In genomic region chr14:61132894-61133293, GRCh38 we compare ENCODE assay signal across 17 cellular contexts.
DNase-seq lines count a peak whose midpoint lies in the region; FAIRE-seq and TF ChIP-seq lines count a peak whose summit lies in the region.
"Had no signal": no experiment of that assay in that cellular context is flagged by ENCODE, and none has a peak within 500 bp of the region (broad histone marks: within the 10 kb centered on the region; RNA-seq: fewer than 3 reads in every experiment).

No MANE protein-coding gene starts in this region.

- no peak overlapping the region for H2BK5ac ChIP-seq in H1 (ENCODE audit: low read depth, low read length)

- H3K56ac ChIP-seq in H1 (replicated peaks; ENCODE audit: insufficient read length, low read depth, low read length) = no peak overlapping the region

- DNase-seq in NCI-H510A treated with DMSO at 0.1 percent for 48 hours (lab: John Stamatoyannopoulos, UW) (peak; percentile 50), NCI-H510A (lab: John Stamatoyannopoulos, UW) (no peak), HL-60 (ENCODE audit: low read depth in 1 of 2, low spot score in 1 of 2) (peak; percentile 32 to 34), NB4 (ENCODE audit: low read depth) (peak; percentile 54), H1 (ENCODE audit: low read depth in 1 of 2, low spot score in 2 of 2) (no peak)
- no peak for DNase-seq in CD8-positive, alpha-beta memory T cell
- DNase-seq in stimulated activated CD4-positive, alpha-beta T cell treated with anti-CD3 and anti-CD28 coated beads, Interleukin-2, amount 100 ng/mL, for 24 hours = no peak
- DNase-seq in activated CD4-positive, alpha-beta memory T cell treated with anti-CD3 and anti-CD28 coated beads, Interleukin-2, amount 10 ng/mL, durations not matched to agents 7 days and 5 days = no peak
- DNase-seq: DMS 273 treated with DMSO at 0.1 percent for 48 hours, H7, NCI-H1092, NCI-H2107, NCI-H345, NCI-H748 treated with DMSO at 0.1 percent for 48 hours, RPMI8226 had no signal

- no peak overlapping the region for H4K91ac ChIP-seq in H1 (replicated peaks; ENCODE audit: insufficient read length, low read length)

- no peak overlapping the region for H3K4me3 Mint-ChIP-seq in CD8-positive, alpha-beta memory T cell
- no peak overlapping the region for H3K4me3 Mint-ChIP-seq in activated CD4-positive, alpha-beta memory T cell treated with anti-CD3 and anti-CD28 coated beads, Interleukin-2, amount 10 ng/mL, durations not matched to agents 7 days and 5 days

- 0 out of 2 replicates have a peak overlapping the region, but pooled peaks have one; percentile 21 for H2BK20ac ChIP-seq in H1 (ENCODE audit: low read length)

- H3K4ac ChIP-seq in H1 (replicated peaks; ENCODE audit: insufficient read length, low read depth, low read length) = no peak overlapping the region

- H3K4me3 ChIP-seq in HL-60 (replicated peaks; ENCODE audit: insufficient read depth, low read length) (no peak overlapping the region), NB4 (ENCODE audit: low read depth, low read length) (no peak overlapping the region), H1 (ENCODE audit: extremely low read depth in 1 of 4, insufficient read depth in 2 of 4, low read depth in 3 of 4, low read length in 4 of 4) (no peak overlapping the region)
- H3K4me3 ChIP-seq in CD8-positive, alpha-beta memory T cell (ENCODE audit: low read length) = no peak overlapping the region
- H3K4me3 ChIP-seq: BLaER1 had no signal

- no peak overlapping the region for H2BK15ac ChIP-seq in H1 (ENCODE audit: low read length)

- H3K27ac ChIP-seq in HL-60 (replicated peaks) (no peak overlapping the region), H1 (ENCODE audit: low read depth, low read length) (no peak overlapping the region)
- H3K27ac ChIP-seq in CD8-positive, alpha-beta memory T cell (ENCODE audit: low read depth, low read length) = no peak overlapping the region
- H3K27ac ChIP-seq: 22Rv1, BLaER1 had no signal

- peaks cover 27 to 48% of the 10 kb centered on the region in 2 donors for H3K27me3 Mint-ChIP-seq in CD8-positive, alpha-beta memory T cell
- peaks cover 5% of the 10 kb centered on the region for H3K27me3 Mint-ChIP-seq in activated CD4-positive, alpha-beta memory T cell treated with anti-CD3 and anti-CD28 coated beads, Interleukin-2, amount 10 ng/mL, durations not matched to agents 7 days and 5 days

- H4K20me1 ChIP-seq in H1 (replicated peaks in 1 of 2; ENCODE audit: control insufficient read depth in 1 of 2, insufficient read depth in 2 of 2, low read length in 2 of 2) = no peaks in the 10 kb centered on the region
- H4K20me1 ChIP-seq: BLaER1 had no signal

- TF ChIP-seq RAD21 in H1 (IDR thresholded peaks at IDR 0.05 in 1 of 2, conservative IDR thresholded peaks at IDR 0.05 in 1 of 2; ENCODE audit: low read depth in 2 of 2, low read length in 2 of 2) = no peak

- H3K4me2 ChIP-seq in H1 (ENCODE audit: insufficient read depth in 1 of 2, low read depth in 2 of 2, low read length in 2 of 2) = no peak overlapping the region
- H3K4me2 ChIP-seq: BLaER1 had no signal

- H3K36me3 Mint-ChIP-seq in CD8-positive, alpha-beta memory T cell = no peaks in the 10 kb centered on the region
- H3K36me3 Mint-ChIP-seq in activated CD4-positive, alpha-beta memory T cell treated with anti-CD3 and anti-CD28 coated beads, Interleukin-2, amount 10 ng/mL, durations not matched to agents 7 days and 5 days (ENCODE audit: low read depth) = peaks cover 4% of the 10 kb centered on the region

- no peak overlapping the region for H3K23ac ChIP-seq in H1 (ENCODE audit: insufficient read length)

- H3K79me2 ChIP-seq in H1 (ENCODE audit: control insufficient read depth in 1 of 2, insufficient read depth in 2 of 2, low read length in 2 of 2) = no peaks in the 10 kb centered on the region

- no peak for TF ChIP-seq POLR2A in NB4 (IDR thresholded peaks at IDR 0.05; ENCODE audit: extremely low read depth, insufficient read length)
- TF ChIP-seq POLR2A in H1 (IDR thresholded peaks at IDR 0.05; ENCODE audit: control extremely low read depth in 1 of 2, low read depth in 2 of 2, low read length in 2 of 2) = no peak

- POLR2A ChIA-PET in H1 (lab: Charles Lee; ENCODE audit: partially characterized antibody) = no interaction called here
- POLR2A ChIA-PET in CD8-positive, alpha-beta memory T cell (lab: Charles Lee) = no interaction called here
- POLR2A ChIA-PET in activated CD4-positive, alpha-beta memory T cell treated with anti-CD3 and anti-CD28 coated beads, Interleukin-2, amount 10 ng/mL, durations not matched to agents 7 days and 5 days (lab: Charles Lee) = no interaction called here

- H3K14ac ChIP-seq in H1 (ENCODE audit: insufficient read length) = no peak overlapping the region

- no peaks in the 10 kb centered on the region; a peak in 1 of 8 replicates for H3K36me3 ChIP-seq in H1 (ENCODE audit: control insufficient read depth in 2 of 4, insufficient read depth in 4 of 4, low read length in 3 of 4)
- no peaks in the 10 kb centered on the region for H3K36me3 ChIP-seq in CD8-positive, alpha-beta memory T cell (ENCODE audit: insufficient read depth, low read length)
- H3K36me3 ChIP-seq: BLaER1 had no signal

- no peak for TF ChIP-seq EP300 in H1 (IDR thresholded peaks at IDR 0.05; ENCODE audit: borderline replicate concordance in 1 of 2, low read depth in 2 of 2, low read length in 2 of 2)

- CTCF ChIA-PET in H1 (lab: Charles Lee; ENCODE audit: partially characterized antibody) = no interaction called here
- CTCF ChIA-PET in CD8-positive, alpha-beta memory T cell (lab: Charles Lee) = no interaction called here
- CTCF ChIA-PET in activated CD4-positive, alpha-beta memory T cell treated with anti-CD3 and anti-CD28 coated beads, Interleukin-2, amount 10 ng/mL, durations not matched to agents 7 days and 5 days (lab: Charles Lee) = no interaction called here

- peaks cover 0 to 3% (median 0%) of the 10 kb centered on the region in 4 experiments; a peak in 1 of 7 replicates for H3K4me1 ChIP-seq in H1 (replicated peaks in 1 of 4; ENCODE audit: control insufficient read depth in 3 of 4, insufficient read depth in 4 of 4, low read length in 3 of 4)
- no peaks in the 10 kb centered on the region for H3K4me1 ChIP-seq in CD8-positive, alpha-beta memory T cell (ENCODE audit: insufficient read depth, low read length)
- H3K4me1 ChIP-seq: BLaER1 had no signal

- no peak overlapping the region for H2BK12ac ChIP-seq in H1 (ENCODE audit: low read depth, low read length)

- WGBS in H1 (ENCODE audit: extremely low coverage in 1 of 2, insufficient coverage in 1 of 2, insufficient read length in 1 of 2, insufficient replicate concordance in 2 of 2, low coverage in 1 of 2, low lambda C conversion rate in 2 of 2, missing lambda C conversion rate in 1 of 2), 2 experiments = 80% methylated on average over 6 of the region's 6 CpGs; no CpG with 5 or more reads in 1 of the 2 experiments

- no peaks in the 10 kb centered on the region for H3K79me1 ChIP-seq in H1 (ENCODE audit: low read depth, low read length)

- no peak overlapping the region for H3K18ac ChIP-seq in H1 (ENCODE audit: extremely low read depth, low read length)

- H2BK120ac ChIP-seq in H1 (replicated peaks; ENCODE audit: low read depth, low read length) = no peak overlapping the region

- no peak for TF ChIP-seq CTCF in HL-60 (IDR thresholded peaks at IDR 0.05; ENCODE audit: insufficient read depth, low read length)
- TF ChIP-seq CTCF in NB4 (IDR thresholded peaks at IDR 0.05; ENCODE audit: low read depth, low read length) = no peak
- no peak for TF ChIP-seq CTCF in H1 (IDR thresholded peaks at IDR 0.05; ENCODE audit: control extremely low read depth in 1 of 3, insufficient read depth in 1 of 3, low read depth in 1 of 3, low read length in 3 of 3)

- H3K4me1 Mint-ChIP-seq in CD8-positive, alpha-beta memory T cell = no peaks in the 10 kb centered on the region
- H3K4me1 Mint-ChIP-seq in activated CD4-positive, alpha-beta memory T cell treated with anti-CD3 and anti-CD28 coated beads, Interleukin-2, amount 10 ng/mL, durations not matched to agents 7 days and 5 days = peaks cover 12% of the 10 kb centered on the region

- H3K23me2 ChIP-seq in H1 (ENCODE audit: low read depth, low read length) = no peaks in the 10 kb centered on the region

- FAIRE-seq in H1 (lab: Jason Lieb, UNC) = no peak

- H3K9me3 ChIP-seq in H1 (ENCODE audit: insufficient read depth in 2 of 2, low read depth in 1 of 2, low read length in 1 of 2) = peaks cover 4 to 10% of the 10 kb centered on the region in 2 experiments; a peak in 1 of 4 replicates
- H3K9me3 ChIP-seq in CD8-positive, alpha-beta memory T cell (ENCODE audit: low read length) = no peaks in the 10 kb centered on the region

- no peak overlapping the region for H4K8ac ChIP-seq in H1 (ENCODE audit: extremely low read depth, insufficient read depth, low read length)

- H3K27me3 ChIP-seq in HL-60 (ENCODE audit: insufficient read depth, poor library complexity, severe bottlenecking) = no peaks in the 10 kb centered on the region
- H3K27me3 ChIP-seq in H1 (replicated peaks in 1 of 4; ENCODE audit: control insufficient read depth in 3 of 4, extremely low read depth in 1 of 4, insufficient read depth in 3 of 4, low read length in 3 of 4) = no peaks in the 10 kb centered on the region
- no peaks in the 10 kb centered on the region for H3K27me3 ChIP-seq in CD8-positive, alpha-beta memory T cell (ENCODE audit: insufficient read depth, low read length, poor library complexity, severe bottlenecking)
- H3K27me3 ChIP-seq: BLaER1 had no signal

- H4K5ac ChIP-seq in H1 (ENCODE audit: insufficient read length, low read depth, low read length) = no peak overlapping the region

- peaks cover 0 to 11% (median 0%) of the 10 kb centered on the region in 5 donors for H3K9me3 Mint-ChIP-seq in CD8-positive, alpha-beta memory T cell
- H3K9me3 Mint-ChIP-seq in activated CD4-positive, alpha-beta memory T cell treated with anti-CD3 and anti-CD28 coated beads, Interleukin-2, amount 10 ng/mL, durations not matched to agents 7 days and 5 days = peaks cover 8% of the 10 kb centered on the region

- no peak overlapping the region for H3K27ac Mint-ChIP-seq in CD8-positive, alpha-beta memory T cell
- no peak overlapping the region for H3K27ac Mint-ChIP-seq in activated CD4-positive, alpha-beta memory T cell treated with anti-CD3 and anti-CD28 coated beads, Interleukin-2, amount 10 ng/mL, durations not matched to agents 7 days and 5 days

- no peak overlapping the region for H3K9ac ChIP-seq in H1 (replicated peaks in 1 of 4; ENCODE audit: extremely low read depth in 1 of 4, low read depth in 3 of 4, low read length in 3 of 4)
- H3K9ac ChIP-seq: BLaER1 had no signal

- no peak overlapping the region for H2AFZ ChIP-seq in H1 (ENCODE audit: low read length)

- H2AK5ac ChIP-seq in H1 (ENCODE audit: low read depth, low read length) = no peak overlapping the region

TF ChIP-seq in H1, 55 proteins besides CTCF, POLR2A, EP300 and RAD21 (continues in another document):
- TF ChIP-seq RNF2 (IDR thresholded peaks at IDR 0.05; ENCODE audit: borderline replicate concordance, low read depth, low read length, missing control alignments, poor library complexity, severe bottlenecking) (no peak), EGR1 (IDR thresholded peaks at IDR 0.05; ENCODE audit: borderline replicate concordance, low read depth, low read length) (no peak), SIX5 (IDR thresholded peaks at IDR 0.05; ENCODE audit: low read depth, low read length) (no peak), ASH2L (IDR thresholded peaks at IDR 0.05; ENCODE audit: low read length) (no peak), SIN3A (conservative IDR thresholded peaks at IDR 0.05 in 1 of 2, IDR thresholded peaks at IDR 0.05 in 1 of 2; ENCODE audit: low read depth in 1 of 2, low read length in 2 of 2) (no peak)

Comparison
In these comparisons a context has a peak if more than half of its experiments do, and no peak if none do; other contexts are left out.
1. DNase-seq: peak in NCI-H510A treated with DMSO at 0.1 percent for 48 hours (single experiment), HL-60 (2 of 2) and NB4 (single experiment); none in NCI-H510A (single experiment), H1 (0 of 2), CD8-positive, alpha-beta memory T cell (0 of 5), stimulated activated CD4-positive, alpha-beta T cell treated with anti-CD3 and anti-CD28 coated beads, Interleukin-2, amount 100 ng/mL, for 24 hours (0 of 2) and activated CD4-positive, alpha-beta memory T cell treated with anti-CD3 and anti-CD28 coated beads, Interleukin-2, amount 10 ng/mL, durations not matched to agents 7 days and 5 days (single experiment).